In the genomic region with DNA sequence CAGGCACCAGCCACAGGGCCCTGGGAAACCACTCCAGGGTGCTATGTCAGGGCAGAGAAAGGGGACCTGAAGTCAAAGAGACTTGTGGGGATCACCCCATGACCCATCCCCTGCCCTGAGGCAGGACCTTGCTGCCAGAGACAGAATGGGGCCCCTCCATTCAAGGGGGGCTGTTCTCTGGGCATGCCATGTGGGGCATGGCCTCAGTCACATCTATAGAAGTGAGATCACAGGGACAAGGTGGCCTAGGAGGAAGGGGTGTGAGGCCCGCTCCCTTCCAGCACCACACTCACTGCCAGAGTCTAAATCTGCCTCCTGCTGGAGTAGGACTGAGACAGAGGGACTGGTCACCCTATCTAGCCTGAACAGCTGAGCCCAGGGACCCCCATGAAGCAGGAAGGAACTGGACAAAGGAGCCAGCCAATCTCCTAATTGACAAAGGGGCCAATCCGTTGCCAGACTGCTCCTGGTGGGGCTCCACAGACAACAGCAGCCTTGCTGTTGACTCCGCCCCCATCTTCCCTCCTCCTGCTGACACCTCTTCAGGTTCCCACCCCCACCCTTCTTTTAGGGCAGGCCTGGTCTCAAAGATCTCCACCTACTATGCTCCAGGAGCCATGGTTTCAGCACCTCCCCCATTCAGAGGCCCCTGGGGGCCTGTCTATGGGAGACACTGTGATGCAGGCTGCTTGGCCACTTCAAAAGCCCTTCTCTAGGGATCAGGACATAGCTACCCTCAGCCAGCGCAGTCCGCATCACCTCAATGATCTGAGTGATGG, we compare ENCODE assay signal across 10 cellular contexts. TPM values are rescaled to one million over a fixed set of nuclear protein-coding genes. Genes with fewer than 3 reads are reported as not detected.
DNase-seq lines count a peak whose midpoint lies in the region; ATAC-seq and TF ChIP-seq lines count a peak whose summit lies in the region.
"Had no signal": no experiment of that assay in that cellular context is flagged by ENCODE, and none has a peak within 500 bp of the region (broad histone marks: within the 10 kb centered on the region; RNA-seq: fewer than 3 reads in every experiment).

No MANE protein-coding gene starts in this region.

- TF ChIP-seq POLR2A in GM19099 (IDR thresholded peaks at IDR 0.05; ENCODE audit: extremely low read depth, insufficient read length, low read depth): peak; percentile 13

- intact Hi-C loops in sciatic nerve (cut with DNase I): no loop called here

- ATAC-seq in sciatic nerve (peak; percentile 0), GM18517 (IDR thresholded peaks at IDR 0.05; ENCODE audit: unreplicated experiment) (no peak), HG03442 (IDR thresholded peaks at IDR 0.05; ENCODE audit: unreplicated experiment) (no peak)

- DNase-seq in foreskin melanocyte (peak; percentile 73), sciatic nerve (ENCODE audit: low spot score) (peak; percentile 57), NCI-H524 treated with DMSO at 0.1 percent for 48 hours (lab: John Stamatoyannopoulos, UW) (no peak)
- DNase-seq in activated CD4-positive, CD25-positive, alpha-beta regulatory T cell (lab: John Stamatoyannopoulos, UW): no peak
- DNase-seq: activated gamma-delta T cell treated with Interleukin-2 at 50 U/mL for 16 hours, NCI-H187 had no signal

- peak overlapping the region; percentile 65 for H3K27ac ChIP-seq in VCaP

- no peak for TF ChIP-seq CTCF in VCaP (conservative IDR thresholded peaks at IDR 0.05)

RNA-seq across cellular contexts. Expression of a gene that starts 26.0 kb away (rescaled TPM):
- 1,255 TPM for total RNA-seq in sciatic nerve

RNA-seq across cellular contexts. Expression of a gene that starts 50.2 kb away (rescaled TPM):
- total RNA-seq in sciatic nerve: 14,857 TPM

Comparison
In these comparisons a context has a peak if more than half of its experiments do, and no peak if none do; other contexts are left out.
1. DNase-seq: peak in foreskin melanocyte (single experiment) and sciatic nerve (single experiment); none in activated CD4-positive, CD25-positive, alpha-beta regulatory T cell (0 of 4) and NCI-H524 treated with DMSO at 0.1 percent for 48 hours (single experiment).